ENCODE assay signal across 8 cellular contexts in genomic region chr10:19638173-19638872, GRCh38.
DNase-seq lines count a peak whose midpoint lies in the region; ATAC-seq and TF ChIP-seq lines count a peak whose summit lies in the region.
"Had no signal": no experiment of that assay in that cellular context is flagged by ENCODE, and none has a peak within 500 bp of the region (broad histone marks: within the 10 kb centered on the region; RNA-seq: fewer than 3 reads in every experiment).

No MANE protein-coding gene starts in this region.

- H3K27me3 ChIP-seq in right lobe of liver (no peaks in the 10 kb centered on the region), upper lobe of right lung (no peaks in the 10 kb centered on the region)

- TF ChIP-seq CTCF in astrocyte of the cerebellum (IDR thresholded peaks at IDR 0.05; ENCODE audit: low read depth, low read length, missing control alignments) (no peak), right lobe of liver (IDR thresholded peaks at IDR 0.05) (no peak), upper lobe of right lung (IDR thresholded peaks at IDR 0.05) (no peak)

- H3K36me3 ChIP-seq in right lobe of liver (no peaks in the 10 kb centered on the region), upper lobe of right lung (no peaks in the 10 kb centered on the region)

- DNase-seq in LHCN-M2 (ENCODE audit: low read depth) (peak; percentile 96), astrocyte of the cerebellum (ENCODE audit: low read depth) (peak; percentile 50), right lobe of liver (peak in 1 of 3 donors; percentile 51), upper lobe of right lung (no peak), GM19240 (ENCODE audit: insufficient read length, low spot score) (no peak), C1 segment of cervical spinal cord (lab: John Stamatoyannopoulos, UW) (no peak)
- DNase-seq: central memory CD4-positive, alpha-beta T cell had no signal

- ATAC-seq in right lobe of liver (peak; percentile 90 to 96 (median 91)), upper lobe of right lung (peak; percentile 96), GM21360 (IDR thresholded peaks at IDR 0.05; ENCODE audit: unreplicated experiment) (no peak)

- H3K4me3 ChIP-seq in astrocyte of the cerebellum (ENCODE audit: low read depth, low read length) = no peak overlapping the region
- peak overlapping the region; percentile 2 to 14 (median 4) for H3K4me3 ChIP-seq in right lobe of liver
- H3K4me3 ChIP-seq in upper lobe of right lung = peak overlapping the region; percentile 34

- in situ Hi-C loops in astrocyte of the cerebellum (cut with HindIII; ENCODE audit: low sequenced_read_pairs) = no loop called here

- H3K4me1 ChIP-seq in right lobe of liver (peaks cover 0 to 7% (median 1%) of the 10 kb centered on the region in 4 donors), upper lobe of right lung (no peaks in the 10 kb centered on the region)

- TF ChIP-seq POLR2A in right lobe of liver (IDR thresholded peaks at IDR 0.05) = no peak

- H3K27ac ChIP-seq in right lobe of liver (peak overlapping the region; percentile 3 to 21 (median 20)), upper lobe of right lung (peak overlapping the region; percentile 73)

- H3K9me3 ChIP-seq in right lobe of liver = no peaks in the 10 kb centered on the region
- no peaks in the 10 kb centered on the region for H3K9me3 ChIP-seq in upper lobe of right lung

- intact Hi-C loops in right lobe of liver (cut with DNase I) (no loop called here), upper lobe of right lung (cut with DNase I) (no loop called here)

Comparison
In these comparisons a context has a peak if more than half of its experiments do, and no peak if none do; other contexts are left out.
1. DNase-seq: peak in LHCN-M2 (single experiment) and astrocyte of the cerebellum (single experiment); none in upper lobe of right lung (single experiment), GM19240 (single experiment) and C1 segment of cervical spinal cord (0 of 14).